8 cellular contexts compared by ENCODE assay signal in genomic region chr17:412211-413015, GRCh38. TPM values are rescaled to one million over a fixed set of nuclear protein-coding genes. Genes with fewer than 3 reads are reported as not detected.
DNase-seq lines count a peak whose midpoint lies in the region; ATAC-seq and TF ChIP-seq lines count a peak whose summit lies in the region.

No MANE protein-coding gene starts in this region.

- no peaks in the 10 kb centered on the region for H3K27me3 ChIP-seq in CD4-positive, CD25-positive, alpha-beta regulatory T cell (ENCODE audit: control insufficient read depth, insufficient read depth, low read length)
- H3K27me3 ChIP-seq in HCT116 (ENCODE audit: insufficient read depth, low read length): no peaks in the 10 kb centered on the region
- H3K27me3 ChIP-seq in trophoblast cell (ENCODE audit: insufficient read depth, low read length): no peaks in the 10 kb centered on the region

- no peak overlapping the region for H3K4ac ChIP-seq in trophoblast cell (ENCODE audit: low read depth, low read length)

- no peaks in the 10 kb centered on the region for H3K36me3 ChIP-seq in CD4-positive, CD25-positive, alpha-beta regulatory T cell (ENCODE audit: control insufficient read depth, insufficient read depth, low read length)
- H3K36me3 ChIP-seq in HCT116 (ENCODE audit: control insufficient read depth in 1 of 2, insufficient read depth in 2 of 2, low read length in 2 of 2) (no peaks in the 10 kb centered on the region), OCI-LY7 (ENCODE audit: insufficient read depth, low read length) (no peaks in the 10 kb centered on the region), trophoblast cell (ENCODE audit: control insufficient read depth in 1 of 2, insufficient read depth in 2 of 2, low read length in 2 of 2) (no peaks in the 10 kb centered on the region)

- H3K27me3 Mint-ChIP-seq in CD4-positive, CD25-positive, alpha-beta regulatory T cell: peaks cover 15% of the 10 kb centered on the region

- H3K23ac ChIP-seq in trophoblast cell (ENCODE audit: low read length): no peak overlapping the region

- H3K14ac ChIP-seq in trophoblast cell (ENCODE audit: low read length): peak overlapping the region; percentile 23

- H3K27ac Mint-ChIP-seq in CD4-positive, CD25-positive, alpha-beta regulatory T cell: peak overlapping the region; percentile 96 to 97 (median 97)

- H4K12ac ChIP-seq in trophoblast cell (ENCODE audit: low read depth, low read length): no peak overlapping the region

- H4K20me1 ChIP-seq in HCT116 (ENCODE audit: insufficient read depth) (no peaks in the 10 kb centered on the region), OCI-LY7 (ENCODE audit: insufficient read depth, low read length) (no peaks in the 10 kb centered on the region)

- TF ChIP-seq POLR2A in HCT116 (IDR thresholded peaks at IDR 0.05; ENCODE audit: borderline replicate concordance, extremely low read depth, insufficient read depth, insufficient read length): no peak

- WGBS in trophoblast cell (ENCODE audit: extremely low coverage, insufficient coverage, insufficient read length): no CpG with 5 or more reads among the region's 15 CpGs

- H3K18ac ChIP-seq in trophoblast cell (ENCODE audit: low read length): no peak overlapping the region

- peak overlapping the region; percentile 52 for H2AK5ac ChIP-seq in trophoblast cell (ENCODE audit: low read length)

- H3K4me3 ChIP-seq in CD4-positive, CD25-positive, alpha-beta regulatory T cell (ENCODE audit: low read depth, low read length): peak overlapping the region; percentile 75
- H3K4me3 ChIP-seq in HCT116 (replicated peaks in 1 of 2; ENCODE audit: low read depth in 1 of 2, low read length in 2 of 2) (no peak overlapping the region), OCI-LY7 (ENCODE audit: low read depth, low read length, poor library complexity, severe bottlenecking) (no peak overlapping the region), fibroblast of the aortic adventitia (ENCODE audit: low read depth, low read length) (peak overlapping the region; percentile 96), trophoblast cell (ENCODE audit: low read depth, low read length) (no peak overlapping the region)

- H3K79me1 ChIP-seq in trophoblast cell (ENCODE audit: low read length): peaks cover 8% of the 10 kb centered on the region

- H2BK120ac ChIP-seq in trophoblast cell (ENCODE audit: insufficient read depth, low read length, poor library complexity): no peak overlapping the region

- peak in 1 of 2 donors; percentile 23 for ATAC-seq in CD4-positive, CD25-positive, alpha-beta regulatory T cell (ENCODE audit: low read depth in 2 of 2)
- ATAC-seq in HCT116 (no peak), GM19397 (IDR thresholded peaks at IDR 0.05; ENCODE audit: unreplicated experiment) (no peak), GM21367 (IDR thresholded peaks at IDR 0.05; ENCODE audit: unreplicated experiment) (no peak)

- H4K8ac ChIP-seq in trophoblast cell (ENCODE audit: low read depth, low read length): peak overlapping the region; percentile 32

- H3K79me2 ChIP-seq in HCT116 (ENCODE audit: insufficient read depth, low read length): no peaks in the 10 kb centered on the region
- H3K79me2 ChIP-seq in OCI-LY7 (ENCODE audit: insufficient read depth, low read depth, low read length): no peaks in the 10 kb centered on the region; the same call in 1 of the 2 replicates
- H3K79me2 ChIP-seq in trophoblast cell (ENCODE audit: control insufficient read depth, insufficient read depth, low read length, poor library complexity): peaks cover 6% of the 10 kb centered on the region

- H2BK12ac ChIP-seq in trophoblast cell (ENCODE audit: low read length): peak overlapping the region; percentile 67

- TF ChIP-seq RAD21 in HCT116 (IDR thresholded peaks at IDR 0.05; ENCODE audit: low read depth): peak; percentile 92

- no TSS peak for BruUV-seq in HCT116 (replicated peaks; lab: Mats Ljungman, UMichigan)
- no TSS peak for BruUV-seq in OCI-LY7 (replicated peaks; lab: Mats Ljungman, UMichigan)

- peaks cover 38 to 81% (median 65%) of the 10 kb centered on the region in 4 donors for H3K4me1 Mint-ChIP-seq in CD4-positive, CD25-positive, alpha-beta regulatory T cell

- H3K4me1 ChIP-seq in CD4-positive, CD25-positive, alpha-beta regulatory T cell (ENCODE audit: control insufficient read depth, insufficient read depth, low read length, poor library complexity, severe bottlenecking): peaks cover 76% of the 10 kb centered on the region
- peaks cover 6 to 19% of the 10 kb centered on the region in 2 experiments; a peak in 3 of 4 replicates for H3K4me1 ChIP-seq in HCT116 (ENCODE audit: control insufficient read depth in 1 of 2, insufficient read depth in 2 of 2, low read length in 2 of 2)
- H3K4me1 ChIP-seq in OCI-LY7 (ENCODE audit: insufficient read depth, low read length, poor library complexity, severe bottlenecking): peaks cover 33% of the 10 kb centered on the region
- H3K4me1 ChIP-seq in trophoblast cell (ENCODE audit: control insufficient read depth in 1 of 2, insufficient read depth in 2 of 2, low read length in 2 of 2): peaks cover 4 to 12% of the 10 kb centered on the region in 2 experiments

- H3K9me3 ChIP-seq in CD4-positive, CD25-positive, alpha-beta regulatory T cell (ENCODE audit: control insufficient read depth in 2 of 2, low read length in 2 of 2): no peaks in the 10 kb centered on the region
- H3K9me3 ChIP-seq in HCT116 (ENCODE audit: control insufficient read depth in 1 of 2, insufficient read depth in 1 of 2, low read depth in 1 of 2, low read length in 2 of 2) (no peaks in the 10 kb centered on the region), OCI-LY7 (ENCODE audit: low read length) (no peaks in the 10 kb centered on the region), trophoblast cell (ENCODE audit: insufficient read depth, low read depth, low read length) (peaks cover 2% of the 10 kb centered on the region)

- RAD21 ChIA-PET in HCT116 (lab: Charles Lee; ENCODE audit: low non-redundant PET in 1 of 2, low total read pairs in 2 of 2, uncharacterized antibody in 2 of 2, unreplicated experiment in 2 of 2): interaction anchor here (0.6 to 1.5 kb wide), 6 partner anchors 275 to 584 kb away, joined by 3 to 14 read pairs (median 5); partner anchors contain the start of gene TIMM22 (in 1 of the 2)

- peak overlapping the region; percentile 93 to 98 (median 96) for H3K4me3 Mint-ChIP-seq in CD4-positive, CD25-positive, alpha-beta regulatory T cell

- POLR2A ChIA-PET in HCT116 (lab: Charles Lee): interaction anchor here (1.0 kb wide), 1 partner anchor 288 kb away, joined by 6 read pairs; no protein-coding TSS in a partner anchor
- POLR2A ChIA-PET in OCI-LY7 (lab: Charles Lee): interaction anchor here (0.7 to 1.1 kb wide), 2 partner anchors 85 to 91 kb away, joined by 4 to 6 read pairs; no protein-coding TSS in a partner anchor

- H3K36me3 Mint-ChIP-seq in CD4-positive, CD25-positive, alpha-beta regulatory T cell: peaks cover 9% of the 10 kb centered on the region

- peaks cover 0 to 2% (median 0%) of the 10 kb centered on the region in 7 donors for H3K9me3 Mint-ChIP-seq in CD4-positive, CD25-positive, alpha-beta regulatory T cell

- TF ChIP-seq CTCF in HCT116 (IDR thresholded peaks at IDR 0.05 in 2 of 3, conservative IDR thresholded peaks at IDR 0.05 in 1 of 3; ENCODE audit: borderline replicate concordance in 1 of 3, insufficient read depth in 1 of 3, low read depth in 2 of 3, low read length in 2 of 3) (peak; percentile 70 to 90 (median 73); a peak in 5 of 6 replicates), OCI-LY7 (conservative IDR thresholded peaks at IDR 0.05; ENCODE audit: low read length) (peak; percentile 93), fibroblast of the aortic adventitia (IDR thresholded peaks at IDR 0.05; ENCODE audit: insufficient read depth, low read length) (peak; percentile 85)

- H4K91ac ChIP-seq in trophoblast cell (ENCODE audit: low read depth, low read length): peak overlapping the region; percentile 65

- intact Hi-C loops in HCT116 (cut with micrococcal nuclease) (loop anchor here (1.0 to 5.0 kb wide), 4 partner anchors 276 to 585 kb away; partner anchors contain the start of gene TIMM22), OCI-LY7 (cut with micrococcal nuclease; ENCODE audit: unreplicated experiment) (loop anchor here (1.0 to 5.0 kb wide), 4 partner anchors 100 to 585 kb away; partner anchors contain the start of gene TIMM22)

- CTCF ChIA-PET in HCT116 (lab: Charles Lee): interaction anchor here (0.8 to 3.1 kb wide), 22 partner anchors 9 to 644 kb away, joined by 3 to 124 read pairs (median 5); partner anchors contain the start of genes GEMIN4, NXN, TIMM22 and VPS53
- CTCF ChIA-PET in OCI-LY7 (lab: Charles Lee; ENCODE audit: unreplicated experiment): interaction anchor here (0.8 to 1.1 kb wide), 3 partner anchors 279 to 288 kb away, joined by 3 to 6 read pairs (median 3); no protein-coding TSS in a partner anchor

- H3K9ac ChIP-seq in HCT116 (ENCODE audit: low read length) (no peak overlapping the region), trophoblast cell (ENCODE audit: low read length) (no peak overlapping the region)

- H3K4me2 ChIP-seq in HCT116 (ENCODE audit: low read length): no peak overlapping the region
- H3K4me2 ChIP-seq in OCI-LY7 (ENCODE audit: low read length): no peak overlapping the region
- H3K4me2 ChIP-seq in trophoblast cell (ENCODE audit: low read length): no peak overlapping the region

- H2AFZ ChIP-seq in HCT116 (ENCODE audit: low read depth, low read length, poor library complexity, severe bottlenecking) (no peak overlapping the region), OCI-LY7 (ENCODE audit: low read length) (no peak overlapping the region), trophoblast cell (ENCODE audit: insufficient read depth, low read length, poor library complexity) (peak overlapping the region; percentile 50)

- peak overlapping the region; percentile 79 for H3K27ac ChIP-seq in CD4-positive, CD25-positive, alpha-beta regulatory T cell (ENCODE audit: insufficient read depth, low read length, poor library complexity, severe bottlenecking)
- H3K27ac ChIP-seq in HCT116 (ENCODE audit: low read depth, low read length) (no peak overlapping the region), OCI-LY7 (ENCODE audit: low read depth, low read length, poor library complexity, severe bottlenecking) (no peak overlapping the region), trophoblast cell (ENCODE audit: low read depth, low read length) (no peak overlapping the region)

- DNase-seq in CD4-positive, CD25-positive, alpha-beta regulatory T cell: peak; percentile 60 to 85 (median 80)
- DNase-seq in HCT116 (ENCODE audit: low read depth, low spot score): peak; percentile 21
- DNase-seq in OCI-LY7 (ENCODE audit: low spot score): peak; percentile 73
- peak; percentile 66 to 72 for DNase-seq in activated T-cell treated with anti-CD3 and anti-CD28 coated beads, Interleukin-2, amount 50 U/mL, for 48 hours
- peak; percentile 81 for DNase-seq in fibroblast of the aortic adventitia (ENCODE audit: low read depth)
- peak; percentile 39 to 79 for DNase-seq in trophoblast cell

- no peak overlapping the region for H2BK5ac ChIP-seq in trophoblast cell (ENCODE audit: low read depth, low read length, poor library complexity)

- H3K9me2 ChIP-seq in HCT116 (ENCODE audit: insufficient read depth): no peaks in the 10 kb centered on the region
- no peaks in the 10 kb centered on the region for H3K9me2 ChIP-seq in OCI-LY7 (ENCODE audit: insufficient read depth, low read length)

RNA-seq across cellular contexts. Expression of gene RFLNB, which starts 33.3 kb away (rescaled TPM):
- 33.9 TPM for total RNA-seq in CD4-positive, CD25-positive, alpha-beta regulatory T cell
- 10 to 100 TPM; 11.9 to 21.6 (median 15.0) TPM for polyA plus RNA-seq in CD4-positive, CD25-positive, alpha-beta regulatory T cell
- total RNA-seq in HCT116 (2021; ENCODE audit: unreplicated experiment) (36.9 TPM), OCI-LY7 (2022) (24.7 and 25.3 TPM in 2 replicates), fibroblast of the aortic adventitia (ENCODE audit: low replicate concordance) (12.7 and 28.0 TPM in 2 replicates)
- 22.4 and 23.9 TPM in 2 replicates for polyA plus RNA-seq in HCT116 (2012)
- 14.8 and 15.7 TPM in 2 replicates for total RNA-seq in OCI-LY7 (2014; rRNA removed; shearing (Covaris generic))
- 15.5 and 17.3 TPM in 2 replicates for polyA plus RNA-seq in trophoblast cell (2013)

RNA-seq across cellular contexts. Expression of gene RPH3AL, which starts 59.8 kb away (rescaled TPM):
- total RNA-seq in CD4-positive, CD25-positive, alpha-beta regulatory T cell: 5.6 TPM
- polyA plus RNA-seq in CD4-positive, CD25-positive, alpha-beta regulatory T cell: 1 to 10 TPM in 2 of 4 donors, under 1 TPM in 2; 0.65 to 4.8 (median 1.9) TPM
- total RNA-seq in HCT116 (2021; ENCODE audit: unreplicated experiment) (17.0 TPM), OCI-LY7 (2022) (2.0 and 2.2 TPM in 2 replicates), fibroblast of the aortic adventitia (ENCODE audit: low replicate concordance) (2.0 and 2.4 TPM in 2 replicates)
- polyA plus RNA-seq in HCT116 (2012): 18.1 and 21.5 TPM in 2 replicates
- total RNA-seq in OCI-LY7 (2014; rRNA removed; shearing (Covaris generic)): 1.0 and 5.9 TPM in 2 replicates
- 1.7 and 1.8 TPM in 2 replicates for polyA plus RNA-seq in trophoblast cell (2013)

Comparison
In these comparisons a context has a peak if more than half of its experiments do, and no peak if none do; other contexts are left out.
1. DNase-seq: peak in every context shown above with its lines; median percentile 81 in fibroblast of the aortic adventitia; 80 in CD4-positive, CD25-positive, alpha-beta regulatory T cell; 73 in OCI-LY7; 69 in activated T-cell treated with anti-CD3 and anti-CD28 coated beads, Interleukin-2, amount 50 U/mL, for 48 hours; 59 in trophoblast cell; 21 in HCT116.
2. H3K4me3 ChIP-seq: peak in CD4-positive, CD25-positive, alpha-beta regulatory T cell (single experiment) and fibroblast of the aortic adventitia (single experiment); none in HCT116 (0 of 2), OCI-LY7 (single experiment) and trophoblast cell (single experiment).
3. Peak in every context shown above with its lines, with median percentiles within 50 percentile points of each other: CTCF ChIP-seq.